In genomic region chr15:52336530-52336929, GRCh38 we compare ENCODE assay signal across 1 cellular context.
TF ChIP-seq lines count a peak whose summit lies in the region.

No MANE protein-coding gene starts in this region.

TF ChIP-seq in HCT116, 20 proteins besides CTCF, POLR2A, EP300 and RAD21 (continued from another document):
- TF ChIP-seq ZBTB33 (IDR thresholded peaks at IDR 0.05; ENCODE audit: extremely low read depth, insufficient replicate concordance, low read length) (no peak), EGR1 (IDR thresholded peaks at IDR 0.05; ENCODE audit: low read depth) (no peak), FOSL1 (IDR thresholded peaks at IDR 0.05; ENCODE audit: low read depth) (no peak)
- TF ChIP-seq, protein P1, sequence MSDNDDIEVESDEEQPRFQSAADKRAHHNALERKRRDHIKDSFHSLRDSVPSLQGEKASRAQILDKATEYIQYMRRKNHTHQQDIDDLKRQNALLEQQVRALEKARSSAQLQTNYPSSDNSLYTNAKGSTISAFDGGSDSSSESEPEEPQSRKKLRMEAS (IDR thresholded peaks at IDR 0.05), result no peak
